33 cellular contexts compared by ENCODE assay signal in the genomic region with DNA sequence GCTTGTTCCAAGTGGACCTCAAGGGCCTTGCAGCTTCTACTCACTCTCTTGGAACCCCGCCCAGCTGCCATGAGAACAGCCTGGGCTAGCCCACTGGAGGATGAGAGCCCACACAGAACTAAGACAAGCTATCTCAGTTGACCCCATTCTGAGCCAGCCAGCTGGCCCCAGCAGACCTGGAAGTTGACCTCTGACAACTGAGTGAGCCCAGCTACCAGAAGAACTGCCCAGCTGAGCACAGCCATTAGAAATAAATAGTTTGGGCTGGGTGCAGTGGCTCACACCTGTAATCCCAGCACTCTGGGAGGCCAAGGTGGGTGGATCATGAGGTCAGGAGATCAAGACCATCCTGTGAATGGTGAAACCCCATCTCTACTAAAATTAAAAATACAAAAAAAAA.
"Had no signal": no experiment of that assay in that cellular context is flagged by ENCODE, and none has a peak within 500 bp of the region (broad histone marks: within the 10 kb centered on the region; RNA-seq: fewer than 3 reads in every experiment).

No MANE protein-coding gene starts in this region.

- H3K9me3 ChIP-seq: adrenal gland, body of pancreas, breast epithelium had no signal

- H3K4me3 ChIP-seq: adrenal gland, body of pancreas, breast epithelium had no signal

- H3K27me3 ChIP-seq: adrenal gland, body of pancreas, brain microvascular endothelial cell, breast epithelium had no signal

- FAIRE-seq: astrocyte, TTC549 had no signal

- H3K4me1 ChIP-seq: breast epithelium had no signal

- DNase-seq: activated B cell treated with CpG ODN at 0.5 μM for 24 hours; activated CD4-positive, alpha-beta memory T cell treated with anti-CD3 and anti-CD28 coated beads for 36 hours; activated CD4-positive, alpha-beta T cell treated with anti-CD3 and anti-CD28 coated beads for 4 hours; activated CD4-positive, alpha-beta T cell treated with anti-CD3 and anti-CD28 coated beads, Interleukin-2, amount 10 ng/mL, durations not matched to agents 24 days and 14 days; activated CD4-positive, alpha-beta T cell treated with anti-CD3 and anti-CD28 coated beads, Interleukin-2, amount 50 U/mL, for 1 hour; activated CD4-positive, alpha-beta T cell treated with anti-CD3 and anti-CD28 coated beads, Interleukin-2, amount 50 U/mL, for 4 hours; activated CD4-positive, CD25-positive, alpha-beta regulatory T cell treated with anti-CD3 and anti-CD28 coated beads, Interleukin-2, amount 50 U/mL, for 72 hours; activated CD8-positive, alpha-beta memory T cell treated with anti-CD3 and anti-CD28 coated beads, Interleukin-2, amount 50 U/mL, for 4 hours; activated CD8-positive, alpha-beta T cell treated with anti-CD3 and anti-CD28 coated beads for 36 hours; activated effector memory CD4-positive, alpha-beta T cell treated with anti-CD3 and anti-CD28 coated beads, Interleukin-2, amount 50 U/mL, for 16 hours; activated gamma-delta T cell treated with Interleukin-2 at 50 U/mL for 16 hours; activated naive CD4-positive, alpha-beta T cell; activated naive CD4-positive, alpha-beta T cell treated with anti-CD3 and anti-CD28 coated beads for 36 hours; activated naive CD4-positive, alpha-beta T cell treated with anti-CD3 and anti-CD28 coated beads, Interleukin-2, amount 50 U/mL, for 16 hours; activated naive CD8-positive, alpha-beta T cell treated with anti-CD3 and anti-CD28 coated beads for 36 hours; activated T-cell treated with anti-CD3 and anti-CD28 coated beads for 4 hours; activated T-cell treated with anti-CD3 and anti-CD28 coated beads, Interleukin-2, amount 50 U/mL, for 1 hour; activated T-cell treated with anti-CD3 and anti-CD28 coated beads, Interleukin-2, amount 50 U/mL, for 4 hours; activated T-cell treated with anti-CD3 and anti-CD28 coated beads, Interleukin-2, amount 50 U/mL, for 72 hours; adrenal gland; amniotic stem cell; aorta; body of pancreas; brain microvascular endothelial cell; central memory CD4-positive, alpha-beta T cell; T-helper 2 cell; T-helper 9 cell had no signal

- H3K27ac ChIP-seq: adrenal gland, body of pancreas, brain microvascular endothelial cell, breast epithelium, VCaP had no signal

- H3K36me3 ChIP-seq: adrenal gland, brain microvascular endothelial cell, breast epithelium had no signal

- ATAC-seq: activated CD8-positive, alpha-beta T cell treated with anti-CD3 and anti-CD28 coated beads for 36 hours; activated naive CD4-positive, alpha-beta T cell treated with anti-CD3 and anti-CD28 coated beads, Interleukin-2, amount 50 U/mL, for 72 hours; activated T-cell treated with anti-CD3 and anti-CD28 coated beads, Interleukin-2, amount 50 U/mL, for 4 hours; activated T-cell treated with anti-CD3 and anti-CD28 coated beads, Interleukin-2, amount 50 U/mL, for 72 hours; activated T-helper 17 cell treated with anti-CD3 and anti-CD28 coated beads, Interleukin-2, amount 50 U/mL, for 72 hours; body of pancreas had no signal
